In genomic region chr10:60138026-60138425, GRCh38 we compare ENCODE assay signal across 2 cellular contexts.
TF ChIP-seq lines count a peak whose summit lies in the region.

No MANE protein-coding gene starts in this region.

TF ChIP-seq in GM23338, 12 proteins besides CTCF, POLR2A, EP300 and RAD21 (continued from another document):
- TF ChIP-seq ZNF462 (CRISPR knock-in tag; IDR thresholded peaks at IDR 0.05) (no peak), EZH2 (IDR thresholded peaks at IDR 0.05; ENCODE audit: low read depth, unreplicated experiment) (no peak), ZNF114 (CRISPR knock-in tag; IDR thresholded peaks at IDR 0.05) (no peak), NANOG (IDR thresholded peaks at IDR 0.05; ENCODE audit: borderline replicate concordance) (no peak), REST (IDR thresholded peaks at IDR 0.05; ENCODE audit: unreplicated experiment) (no peak), ZNF331 (CRISPR knock-in tag; IDR thresholded peaks at IDR 0.05; ENCODE audit: low read depth) (no peak), EZH2phosphoT487 (IDR thresholded peaks at IDR 0.05; ENCODE audit: unreplicated experiment) (no peak)
- TF ChIP-seq, protein P1, sequence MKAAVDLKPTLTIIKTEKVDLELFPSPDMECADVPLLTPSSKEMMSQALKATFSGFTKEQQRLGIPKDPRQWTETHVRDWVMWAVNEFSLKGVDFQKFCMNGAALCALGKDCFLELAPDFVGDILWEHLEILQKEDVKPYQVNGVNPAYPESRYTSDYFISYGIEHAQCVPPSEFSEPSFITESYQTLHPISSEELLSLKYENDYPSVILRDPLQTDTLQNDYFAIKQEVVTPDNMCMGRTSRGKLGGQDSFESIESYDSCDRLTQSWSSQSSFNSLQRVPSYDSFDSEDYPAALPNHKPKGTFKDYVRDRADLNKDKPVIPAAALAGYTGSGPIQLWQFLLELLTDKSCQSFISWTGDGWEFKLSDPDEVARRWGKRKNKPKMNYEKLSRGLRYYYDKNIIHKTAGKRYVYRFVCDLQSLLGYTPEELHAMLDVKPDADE (IDR thresholded peaks at IDR 0.05): no peak

TF ChIP-seq in WTC11, 78 proteins besides CTCF, POLR2A, EP300 and RAD21 (continued from another document):
- TF ChIP-seq ZNF532 (CRISPR knock-in tag; IDR thresholded peaks at IDR 0.05; ENCODE audit: borderline replicate concordance): no peak
- TF ChIP-seq TEAD1 (CRISPR knock-in tag; IDR thresholded peaks at IDR 0.05): no peak
- TF ChIP-seq SP1 (CRISPR knock-in tag; conservative IDR thresholded peaks at IDR 0.05): no peak
- no peak for TF ChIP-seq ZBTB21 (CRISPR knock-in tag; IDR thresholded peaks at IDR 0.05; ENCODE audit: borderline replicate concordance)
